ENCODE assay signal across 15 cellular contexts in the genomic region with DNA sequence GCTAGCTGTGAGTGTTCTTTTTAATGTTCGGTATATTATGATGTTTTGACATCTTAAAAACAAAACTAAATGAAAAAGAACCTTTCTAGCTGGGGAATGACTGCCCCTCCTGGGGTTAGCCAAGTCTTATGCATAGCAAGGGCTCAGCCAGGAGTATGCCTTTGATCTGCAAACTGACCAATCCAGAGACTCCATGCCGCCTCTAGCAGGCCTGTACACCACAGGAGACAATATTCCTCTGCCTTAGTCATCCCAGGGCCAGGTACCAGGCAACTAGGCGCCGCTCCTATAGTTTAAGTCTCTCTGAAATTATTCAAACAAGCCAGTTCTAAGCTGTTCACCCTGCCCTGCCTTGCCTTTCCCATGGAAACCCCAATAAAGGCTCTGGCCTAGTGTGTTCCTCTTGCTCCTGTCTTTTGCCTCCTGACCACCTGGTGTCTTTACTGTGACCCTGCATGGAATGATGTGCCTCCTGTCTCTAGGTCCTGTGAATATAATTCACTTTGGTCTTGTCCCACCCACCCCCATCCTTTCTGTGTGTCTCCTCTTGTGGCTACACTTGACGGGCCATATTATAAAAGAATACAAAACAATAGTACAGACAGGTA. TPM values are rescaled to one million over a fixed set of nuclear protein-coding genes. Genes with fewer than 3 reads are reported as not detected.
DNase-seq lines count a peak whose midpoint lies in the region; ATAC-seq, FAIRE-seq and TF ChIP-seq lines count a peak whose summit lies in the region.
"Had no signal": no experiment of that assay in that cellular context is flagged by ENCODE, and none has a peak within 500 bp of the region (broad histone marks: within the 10 kb centered on the region; RNA-seq: fewer than 3 reads in every experiment).

No MANE protein-coding gene starts in this region.

- H3K27me3 Mint-ChIP-seq in GM23338 (ENCODE audit: insufficient read depth, low read depth, poor library complexity) = peaks cover 5% of the 10 kb centered on the region
- H3K27me3 Mint-ChIP-seq in stimulated activated naive CD8-positive, alpha-beta T cell treated with anti-CD3 and anti-CD28 coated beads, Interleukin-15, amount 100 ng/mL, for 72 hours = no peaks in the 10 kb centered on the region

- H3K27me3 ChIP-seq in GM23338 (ENCODE audit: insufficient read depth) = no peaks in the 10 kb centered on the region
- H3K27me3 ChIP-seq in small intestine (ENCODE audit: control insufficient read depth in 2 of 2, insufficient read depth in 2 of 2, low read length in 2 of 2) = no peaks in the 10 kb centered on the region
- H3K27me3 ChIP-seq: BLaER1 treated with 17β-estradiol and CSF1 and Interleukin-3, amounts not matched to agents 10 nM and 100 nM had no signal

- no peak for FAIRE-seq in small intestine (lab: Jason Lieb, UNC)
- FAIRE-seq: H54 had no signal

- H3K4me1 Mint-ChIP-seq in GM23338 = peaks cover 15% of the 10 kb centered on the region
- no peaks in the 10 kb centered on the region for H3K4me1 Mint-ChIP-seq in stimulated activated naive CD8-positive, alpha-beta T cell treated with anti-CD3 and anti-CD28 coated beads, Interleukin-15, amount 100 ng/mL, for 72 hours

- no peaks in the 10 kb centered on the region for H3K79me2 ChIP-seq in GM23338 (replicated peaks; ENCODE audit: insufficient read depth)

- H3K36me3 ChIP-seq in GM23338 (ENCODE audit: insufficient read depth) = no peaks in the 10 kb centered on the region; the same call in 1 of the 2 replicates
- H3K36me3 ChIP-seq in small intestine (ENCODE audit: control insufficient read depth in 2 of 2, insufficient read depth in 2 of 2, low read length in 2 of 2) = no peaks in the 10 kb centered on the region

- H3K9me3 Mint-ChIP-seq in GM23338 = no peaks in the 10 kb centered on the region; the same call in 2 of the 3 replicates
- no peaks in the 10 kb centered on the region for H3K9me3 Mint-ChIP-seq in stimulated activated naive CD8-positive, alpha-beta T cell treated with anti-CD3 and anti-CD28 coated beads, Interleukin-15, amount 100 ng/mL, for 72 hours

- no peak overlapping the region for H3K27ac ChIP-seq in GM23338 (ENCODE audit: low read depth)
- no peak overlapping the region for H3K27ac ChIP-seq in small intestine (ENCODE audit: low read depth in 1 of 2, low read length in 1 of 2)
- H3K27ac ChIP-seq: BLaER1 treated with 17β-estradiol and CSF1 and Interleukin-3, amounts not matched to agents 10 nM and 100 nM; PC-9 had no signal

- no peaks in the 10 kb centered on the region for H4K20me1 ChIP-seq in GM23338 (replicated peaks; ENCODE audit: insufficient read depth)
- H4K20me1 ChIP-seq: BLaER1 treated with 17β-estradiol and CSF1 and Interleukin-3, amounts not matched to agents 10 nM and 100 nM had no signal

- peak; percentile 73 for DNase-seq in GM23338 (ENCODE audit: low spot score)
- DNase-seq in SW480 (ENCODE audit: low spot score) = peak; percentile 45
- DNase-seq in epithelial cell of esophagus (ENCODE audit: low read depth) = peak; percentile 13
- DNase-seq in islet precursor cell = peak; percentile 78
- DNase-seq in NCI-H526 treated with DMSO at 0.1 percent for 48 hours (lab: John Stamatoyannopoulos, UW) = no peak
- DNase-seq in small intestine = no peak
- no peak for DNase-seq in NCI-H146 treated with DMSO at 0.1 percent for 48 hours (lab: John Stamatoyannopoulos, UW; ENCODE audit: unreplicated experiment)
- DNase-seq in stimulated activated naive CD8-positive, alpha-beta T cell treated with anti-CD3 and anti-CD28 coated beads, Interleukin-15, amount 100 ng/mL, for 72 hours = no peak
- DNase-seq: KBM-7, NCI-H1092 treated with DMSO at 0.1 percent for 48 hours, NCI-H187, PC-9 had no signal

- 91 to 98% (median 97%) methylated on average over 5 of the region's 5 CpGs for WGBS in small intestine, 3 donors

- H3K4me3 ChIP-seq in GM23338 (no peak overlapping the region), epithelial cell of esophagus (ENCODE audit: low read length) (no peak overlapping the region), small intestine (ENCODE audit: low read depth in 1 of 2, low read length in 2 of 2) (no peak overlapping the region)
- H3K4me3 ChIP-seq: BLaER1 treated with 17β-estradiol and CSF1 and Interleukin-3, amounts not matched to agents 10 nM and 100 nM; PC-9 had no signal

- no peaks in the 10 kb centered on the region for H3K36me3 Mint-ChIP-seq in GM23338 (ENCODE audit: low read depth)

- H3F3A ChIP-seq in GM23338 (replicated peaks; ENCODE audit: low read depth) = no peaks in the 10 kb centered on the region

- H3K4me2 ChIP-seq in GM23338 = peak overlapping the region; percentile 39; the same call in 1 of the 2 replicates
- H3K4me2 ChIP-seq: BLaER1 treated with 17β-estradiol and CSF1 and Interleukin-3, amounts not matched to agents 10 nM and 100 nM; PC-9 had no signal

- H2AFZ ChIP-seq in GM23338 = no peak overlapping the region
- H2AFZ ChIP-seq: PC-9 had no signal

- TF ChIP-seq CTCF in GM23338 (conservative IDR thresholded peaks at IDR 0.05; ENCODE audit: low read depth in 2 of 2) = no peak
- TF ChIP-seq CTCF in epithelial cell of esophagus (IDR thresholded peaks at IDR 0.05; ENCODE audit: insufficient read depth, low read depth, low read length, missing control alignments) = no peak

- H3K4me3 Mint-ChIP-seq in GM23338 = no peak overlapping the region
- no peak overlapping the region for H3K4me3 Mint-ChIP-seq in stimulated activated naive CD8-positive, alpha-beta T cell treated with anti-CD3 and anti-CD28 coated beads, Interleukin-15, amount 100 ng/mL, for 72 hours

- H3K4me1 ChIP-seq in GM23338 (ENCODE audit: insufficient read depth) (peaks cover 14% of the 10 kb centered on the region; the same call in 1 of the 2 replicates), small intestine (ENCODE audit: control insufficient read depth in 2 of 2, insufficient read depth in 1 of 2, low read depth in 1 of 2, low read length in 1 of 2) (no peaks in the 10 kb centered on the region)

- no peak overlapping the region for H3K27ac Mint-ChIP-seq in GM23338
- H3K27ac Mint-ChIP-seq in stimulated activated naive CD8-positive, alpha-beta T cell treated with anti-CD3 and anti-CD28 coated beads, Interleukin-15, amount 100 ng/mL, for 72 hours = peak overlapping the region in 1 of 2 donors; percentile 59

- ATAC-seq in GM23338 = peak; percentile 97
- no peak for ATAC-seq in stimulated activated naive CD8-positive, alpha-beta T cell treated with anti-CD3 and anti-CD28 coated beads, Interleukin-15, amount 100 ng/mL, for 72 hours

- H3K9me2 ChIP-seq in GM23338 (ENCODE audit: insufficient read depth) = no peaks in the 10 kb centered on the region

- H3K9me3 ChIP-seq in small intestine (ENCODE audit: control insufficient read depth, low read depth) = no peaks in the 10 kb centered on the region
- H3K9me3 ChIP-seq: BLaER1 treated with 17β-estradiol and CSF1 and Interleukin-3, amounts not matched to agents 10 nM and 100 nM had no signal

TF ChIP-seq in GM23338, 12 proteins besides CTCF, POLR2A, EP300 and RAD21:
- TF ChIP-seq, protein P1, sequence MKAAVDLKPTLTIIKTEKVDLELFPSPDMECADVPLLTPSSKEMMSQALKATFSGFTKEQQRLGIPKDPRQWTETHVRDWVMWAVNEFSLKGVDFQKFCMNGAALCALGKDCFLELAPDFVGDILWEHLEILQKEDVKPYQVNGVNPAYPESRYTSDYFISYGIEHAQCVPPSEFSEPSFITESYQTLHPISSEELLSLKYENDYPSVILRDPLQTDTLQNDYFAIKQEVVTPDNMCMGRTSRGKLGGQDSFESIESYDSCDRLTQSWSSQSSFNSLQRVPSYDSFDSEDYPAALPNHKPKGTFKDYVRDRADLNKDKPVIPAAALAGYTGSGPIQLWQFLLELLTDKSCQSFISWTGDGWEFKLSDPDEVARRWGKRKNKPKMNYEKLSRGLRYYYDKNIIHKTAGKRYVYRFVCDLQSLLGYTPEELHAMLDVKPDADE (IDR thresholded peaks at IDR 0.05) = no peak
- no peak for TF ChIP-seq EZH2 (IDR thresholded peaks at IDR 0.05; ENCODE audit: low read depth, unreplicated experiment)
- no peak for TF ChIP-seq CREB1 (CRISPR knock-in tag; IDR thresholded peaks at IDR 0.05; ENCODE audit: low read depth)
- TF ChIP-seq JUNB (IDR thresholded peaks at IDR 0.05; ENCODE audit: unreplicated experiment) = no peak
- TF ChIP-seq STAT1 (IDR thresholded peaks at IDR 0.05; ENCODE audit: unreplicated experiment) = no peak

RNA-seq across cellular contexts. Expression of gene CHN1, which starts 52.0 kb away (rescaled TPM):
- total RNA-seq in GM23338 (2014; rRNA removed; shearing (Covaris generic)) = 30.2 and 36.5 TPM in 2 replicates
- polyA plus RNA-seq in GM23338 (2016; fragmentation: Nextera tagmentation; extraction: Ambion mirVana) = 26.3 and 28.1 TPM in 2 replicates
- 1 to 10 TPM; 2.0 to 7.8 (median 7.5) TPM for polyA plus RNA-seq in small intestine
- total RNA-seq: HT-29 had no signal

Comparison
In these comparisons a context has a peak if more than half of its experiments do, and no peak if none do; other contexts are left out.
1. DNase-seq: peak in GM23338 (single experiment), SW480 (single experiment), epithelial cell of esophagus (single experiment) and islet precursor cell (single experiment); none in NCI-H526 treated with DMSO at 0.1 percent for 48 hours (single experiment), small intestine (single experiment), NCI-H146 treated with DMSO at 0.1 percent for 48 hours (single experiment) and stimulated activated naive CD8-positive, alpha-beta T cell treated with anti-CD3 and anti-CD28 coated beads, Interleukin-15, amount 100 ng/mL, for 72 hours (0 of 2).